1 cellular context compared by ENCODE assay signal in the genomic region with DNA sequence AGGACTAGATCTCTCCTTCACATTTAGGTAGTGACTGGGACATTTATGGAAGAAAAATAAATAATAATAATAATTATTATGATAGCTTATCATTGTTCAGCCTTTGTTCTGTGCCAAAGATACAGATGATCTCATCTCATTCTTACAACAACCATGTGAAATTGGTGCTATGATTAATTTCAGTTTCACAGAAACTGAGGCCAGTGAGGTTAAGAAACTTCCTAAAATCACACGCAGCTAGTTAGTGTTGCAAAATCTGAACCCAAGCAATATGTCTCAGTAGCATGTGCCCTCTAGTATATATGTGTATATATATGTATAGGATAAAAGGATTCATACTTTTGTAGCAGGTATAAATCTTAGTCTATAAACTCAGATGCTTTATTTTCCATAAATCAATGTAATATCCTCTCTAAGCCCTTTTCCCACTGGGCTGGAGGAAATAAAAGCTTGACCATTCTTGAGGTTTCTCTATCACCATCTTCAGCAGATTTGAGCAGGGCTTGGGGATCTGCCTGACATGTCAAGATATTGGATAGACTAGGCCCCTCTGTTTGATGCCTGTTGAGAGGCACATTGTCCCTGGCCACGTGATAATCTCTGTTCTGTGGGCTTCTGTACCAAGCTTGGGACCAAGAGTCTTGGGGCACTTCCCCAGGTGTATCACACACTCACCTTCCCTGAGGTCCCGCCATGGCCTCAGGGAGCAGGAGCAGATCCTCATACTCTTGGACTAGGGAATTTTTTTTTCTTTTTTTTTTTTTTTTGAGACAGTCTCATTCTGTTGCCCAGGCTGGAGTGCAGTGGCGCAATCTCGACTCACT.
A peak's percentile ranks its signal among the peaks of the same experiment; 100 is the strongest.
TF ChIP-seq lines count a peak whose summit lies in the region.

No MANE protein-coding gene starts in this region.

TF ChIP-seq in GM12878, 131 proteins besides CTCF, POLR2A, EP300 and RAD21 (continued from another document and continues in another):
- TF ChIP-seq RELB (IDR thresholded peaks at IDR 0.05; ENCODE audit: low read depth) (no peak), ZNF687 (IDR thresholded peaks at IDR 0.05) (0 out of 2 replicates have a peak, but pooled peaks have one; percentile 24), ZNF217 (IDR thresholded peaks at IDR 0.05) (no peak), RB1 (IDR thresholded peaks at IDR 0.05; ENCODE audit: borderline replicate concordance) (no peak), SMAD5 (IDR thresholded peaks at IDR 0.05; ENCODE audit: low read depth) (no peak), ASH2L (IDR thresholded peaks at IDR 0.05; ENCODE audit: borderline replicate concordance, low read depth) (no peak), MYC (IDR thresholded peaks at IDR 0.05; ENCODE audit: insufficient read depth, insufficient read length, insufficient replicate concordance, low read length, severe bottlenecking) (no peak), HCFC1 (IDR thresholded peaks at IDR 0.05; ENCODE audit: low read length) (no peak), ZNF24 (IDR thresholded peaks at IDR 0.05) (peak; percentile 37; the same call in 1 of the 2 replicates), IKZF2 (IDR thresholded peaks at IDR 0.05) (peak; percentile 54 to 71; a peak in 3 of 4 replicates), CEBPB (IDR thresholded peaks at IDR 0.05; ENCODE audit: borderline replicate concordance in 1 of 2, low read depth in 2 of 2, low read length in 2 of 2) (no peak), KLF5 (IDR thresholded peaks at IDR 0.05; ENCODE audit: partially characterized antibody) (no peak), CEBPZ (IDR thresholded peaks at IDR 0.05; ENCODE audit: low read depth, low read length) (no peak), CREM (IDR thresholded peaks at IDR 0.05; ENCODE audit: low read depth) (peak; percentile 56; the same call in 1 of the 2 replicates), BMI1 (IDR thresholded peaks at IDR 0.05; ENCODE audit: borderline replicate concordance) (no peak), CBX5 (IDR thresholded peaks at IDR 0.05; ENCODE audit: low read depth) (no peak), ATF7 (IDR thresholded peaks at IDR 0.05; ENCODE audit: low read depth) (peak; percentile 92), ESRRA (IDR thresholded peaks at IDR 0.05; ENCODE audit: low read length) (no peak), SIX5 (IDR thresholded peaks at IDR 0.05; ENCODE audit: low read depth, low read length, severe bottlenecking) (no peak), SUZ12 (IDR thresholded peaks at IDR 0.05; ENCODE audit: unreplicated experiment) (no peak), CBX3 (IDR thresholded peaks at IDR 0.05; ENCODE audit: borderline replicate concordance, low read depth) (no peak), IKZF1 (conservative IDR thresholded peaks at IDR 0.05) (0 out of 2 replicates have a peak, but pooled peaks have one; percentile 20), NFXL1 (IDR thresholded peaks at IDR 0.05; ENCODE audit: borderline replicate concordance) (no peak), SIN3A (IDR thresholded peaks at IDR 0.05; ENCODE audit: low read depth, low read length) (no peak), USF1 (IDR thresholded peaks at IDR 0.05; ENCODE audit: borderline replicate concordance, extremely low read length, insufficient read depth, low read depth, low read length) (no peak), ZNF622 (IDR thresholded peaks at IDR 0.05) (no peak), MYB (IDR thresholded peaks at IDR 0.05; ENCODE audit: borderline replicate concordance, low read depth, low read length) (no peak), RAD51 (IDR thresholded peaks at IDR 0.05) (no peak)
- TF ChIP-seq, protein P1, sequence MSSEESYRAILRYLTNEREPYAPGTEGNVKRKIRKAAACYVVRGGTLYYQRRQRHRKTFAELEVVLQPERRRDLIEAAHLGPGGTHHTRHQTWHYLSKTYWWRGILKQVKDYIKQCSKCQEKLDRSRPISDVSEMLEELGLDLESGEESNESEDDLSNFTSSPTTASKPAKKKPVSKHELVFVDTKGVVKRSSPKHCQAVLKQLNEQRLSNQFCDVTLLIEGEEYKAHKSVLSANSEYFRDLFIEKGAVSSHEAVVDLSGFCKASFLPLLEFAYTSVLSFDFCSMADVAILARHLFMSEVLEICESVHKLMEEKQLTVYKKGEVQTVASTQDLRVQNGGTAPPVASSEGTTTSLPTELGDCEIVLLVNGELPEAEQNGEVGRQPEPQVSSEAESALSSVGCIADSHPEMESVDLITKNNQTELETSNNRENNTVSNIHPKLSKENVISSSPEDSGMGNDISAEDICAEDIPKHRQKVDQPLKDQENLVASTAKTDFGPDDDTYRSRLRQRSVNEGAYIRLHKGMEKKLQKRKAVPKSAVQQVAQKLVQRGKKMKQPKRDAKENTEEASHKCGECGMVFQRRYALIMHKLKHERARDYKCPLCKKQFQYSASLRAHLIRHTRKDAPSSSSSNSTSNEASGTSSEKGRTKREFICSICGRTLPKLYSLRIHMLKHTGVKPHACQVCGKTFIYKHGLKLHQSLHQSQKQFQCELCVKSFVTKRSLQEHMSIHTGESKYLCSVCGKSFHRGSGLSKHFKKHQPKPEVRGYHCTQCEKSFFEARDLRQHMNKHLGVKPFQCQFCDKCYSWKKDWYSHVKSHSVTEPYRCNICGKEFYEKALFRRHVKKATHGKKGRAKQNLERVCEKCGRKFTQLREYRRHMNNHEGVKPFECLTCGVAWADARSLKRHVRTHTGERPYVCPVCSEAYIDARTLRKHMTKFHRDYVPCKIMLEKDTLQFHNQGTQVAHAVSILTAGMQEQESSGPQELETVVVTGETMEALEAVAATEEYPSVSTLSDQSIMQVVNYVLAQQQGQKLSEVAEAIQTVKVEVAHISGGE (CRISPR knock-in tag; IDR thresholded peaks at IDR 0.05): no peak
- TF ChIP-seq, protein P2, sequence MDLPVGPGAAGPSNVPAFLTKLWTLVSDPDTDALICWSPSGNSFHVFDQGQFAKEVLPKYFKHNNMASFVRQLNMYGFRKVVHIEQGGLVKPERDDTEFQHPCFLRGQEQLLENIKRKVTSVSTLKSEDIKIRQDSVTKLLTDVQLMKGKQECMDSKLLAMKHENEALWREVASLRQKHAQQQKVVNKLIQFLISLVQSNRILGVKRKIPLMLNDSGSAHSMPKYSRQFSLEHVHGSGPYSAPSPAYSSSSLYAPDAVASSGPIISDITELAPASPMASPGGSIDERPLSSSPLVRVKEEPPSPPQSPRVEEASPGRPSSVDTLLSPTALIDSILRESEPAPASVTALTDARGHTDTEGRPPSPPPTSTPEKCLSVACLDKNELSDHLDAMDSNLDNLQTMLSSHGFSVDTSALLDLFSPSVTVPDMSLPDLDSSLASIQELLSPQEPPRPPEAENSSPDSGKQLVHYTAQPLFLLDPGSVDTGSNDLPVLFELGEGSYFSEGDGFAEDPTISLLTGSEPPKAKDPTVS (IDR thresholded peaks at IDR 0.05; ENCODE audit: low read depth, low read length): no peak
- TF ChIP-seq, protein P3, sequence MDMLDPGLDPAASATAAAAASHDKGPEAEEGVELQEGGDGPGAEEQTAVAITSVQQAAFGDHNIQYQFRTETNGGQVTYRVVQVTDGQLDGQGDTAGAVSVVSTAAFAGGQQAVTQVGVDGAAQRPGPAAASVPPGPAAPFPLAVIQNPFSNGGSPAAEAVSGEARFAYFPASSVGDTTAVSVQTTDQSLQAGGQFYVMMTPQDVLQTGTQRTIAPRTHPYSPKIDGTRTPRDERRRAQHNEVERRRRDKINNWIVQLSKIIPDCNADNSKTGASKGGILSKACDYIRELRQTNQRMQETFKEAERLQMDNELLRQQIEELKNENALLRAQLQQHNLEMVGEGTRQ (IDR thresholded peaks at IDR 0.05; ENCODE audit: borderline replicate concordance, low read depth, low read length): no peak
- TF ChIP-seq, protein P4, sequence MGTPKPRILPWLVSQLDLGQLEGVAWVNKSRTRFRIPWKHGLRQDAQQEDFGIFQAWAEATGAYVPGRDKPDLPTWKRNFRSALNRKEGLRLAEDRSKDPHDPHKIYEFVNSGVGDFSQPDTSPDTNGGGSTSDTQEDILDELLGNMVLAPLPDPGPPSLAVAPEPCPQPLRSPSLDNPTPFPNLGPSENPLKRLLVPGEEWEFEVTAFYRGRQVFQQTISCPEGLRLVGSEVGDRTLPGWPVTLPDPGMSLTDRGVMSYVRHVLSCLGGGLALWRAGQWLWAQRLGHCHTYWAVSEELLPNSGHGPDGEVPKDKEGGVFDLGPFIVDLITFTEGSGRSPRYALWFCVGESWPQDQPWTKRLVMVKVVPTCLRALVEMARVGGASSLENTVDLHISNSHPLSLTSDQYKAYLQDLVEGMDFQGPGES (IDR thresholded peaks at IDR 0.05): no peak
- TF ChIP-seq, protein P5, sequence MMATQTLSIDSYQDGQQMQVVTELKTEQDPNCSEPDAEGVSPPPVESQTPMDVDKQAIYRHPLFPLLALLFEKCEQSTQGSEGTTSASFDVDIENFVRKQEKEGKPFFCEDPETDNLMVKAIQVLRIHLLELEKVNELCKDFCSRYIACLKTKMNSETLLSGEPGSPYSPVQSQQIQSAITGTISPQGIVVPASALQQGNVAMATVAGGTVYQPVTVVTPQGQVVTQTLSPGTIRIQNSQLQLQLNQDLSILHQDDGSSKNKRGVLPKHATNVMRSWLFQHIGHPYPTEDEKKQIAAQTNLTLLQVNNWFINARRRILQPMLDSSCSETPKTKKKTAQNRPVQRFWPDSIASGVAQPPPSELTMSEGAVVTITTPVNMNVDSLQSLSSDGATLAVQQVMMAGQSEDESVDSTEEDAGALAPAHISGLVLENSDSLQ (IDR thresholded peaks at IDR 0.05): no peak
